ENCODE assay signal across 9 cellular contexts in genomic region chr14:52325126-52325525, GRCh38. TPM values are rescaled to one million over a fixed set of nuclear protein-coding genes. Genes with fewer than 3 reads are reported as not detected.
A peak's percentile ranks its signal among the peaks of the same experiment; 100 is the strongest.
DNase-seq lines count a peak whose midpoint lies in the region; ATAC-seq lines count a peak whose summit lies in the region.
"Had no signal": no experiment of that assay in that cellular context is flagged by ENCODE, and none has a peak within 500 bp of the region (broad histone marks: within the 10 kb centered on the region; RNA-seq: fewer than 3 reads in every experiment).

No MANE protein-coding gene starts in this region.

- H3K27me3 ChIP-seq in HAP-1 (ENCODE audit: low read depth), result no peaks in the 10 kb centered on the region
- H3K27me3 ChIP-seq: body of pancreas had no signal

- in situ Hi-C loops in HAP-1 (cut with MboI; ENCODE audit: low sequenced_read_pairs), result no loop called here

- peaks cover 5 to 34% (median 24%) of the 10 kb centered on the region in 3 donors for H3K27me3 Mint-ChIP-seq in naive B cell

- H3K9me3 Mint-ChIP-seq in naive B cell, result peaks cover 4 to 25% (median 18%) of the 10 kb centered on the region in 7 donors

- peaks cover 17 to 22% (median 21%) of the 10 kb centered on the region in 3 donors for H3K4me1 Mint-ChIP-seq in naive B cell

- H3K4me3 ChIP-seq in HAP-1, result no peak overlapping the region
- H3K4me3 ChIP-seq: body of pancreas had no signal

- H3K36me3 ChIP-seq in HAP-1 (replicated peaks), result no peaks in the 10 kb centered on the region

- H3K4me3 Mint-ChIP-seq in naive B cell, result peak overlapping the region in 6 of 8 donors; percentile 16 to 58 (median 34)

- H3K9me3 ChIP-seq in HAP-1, result no peaks in the 10 kb centered on the region
- H3K9me3 ChIP-seq: body of pancreas had no signal

- DNase-seq in AML-193 (lab: John Stamatoyannopoulos, UW) (peak; percentile 81 to 87), SKM-1 treated with dmso at 0.1 percent for 144 hours (lab: John Stamatoyannopoulos, UW; ENCODE audit: unreplicated experiment) (peak; percentile 69), naive B cell (peak; percentile 73), HAP-1 (ENCODE audit: low spot score in 2 of 2) (no peak), GM03348 (ENCODE audit: low spot score) (no peak), SW480 (ENCODE audit: low spot score) (no peak)

- peak overlapping the region in 5 of 6 donors; percentile 20 to 73 (median 62) for H3K27ac Mint-ChIP-seq in naive B cell

- no peaks in the 10 kb centered on the region for H3K4me1 ChIP-seq in HAP-1
- H3K4me1 ChIP-seq: body of pancreas had no signal

- H3K36me3 Mint-ChIP-seq in naive B cell, result peaks cover 0 to 8% of the 10 kb centered on the region in 2 donors

- ATAC-seq in GM18873 (IDR thresholded peaks at IDR 0.05; ENCODE audit: low FRiP score, unreplicated experiment) (peak; percentile 96), HG03045 (IDR thresholded peaks at IDR 0.05; ENCODE audit: unreplicated experiment) (peak; percentile 92), naive B cell (ENCODE audit: low read depth in 2 of 2) (peak; percentile 99)
- ATAC-seq: body of pancreas had no signal

RNA-seq across cellular contexts. Expression of gene PTGER2, which starts 11.0 kb away (rescaled TPM):
- polyA plus RNA-seq in naive B cell (ENCODE audit: low read depth in 6 of 6), result under 1 TPM in 5 of 6 donors, not detected in 1; 0.23 to 0.88 (median 0.39) TPM

RNA-seq across cellular contexts. Expression of gene PTGDR, which starts 57.6 kb away (rescaled TPM):
- under 1 TPM in 4 of 6 donors, not detected in 2; 0.16 to 0.61 (median 0.23) TPM for polyA plus RNA-seq in naive B cell (ENCODE audit: low read depth in 6 of 6)

Comparison
In these comparisons a context has a peak if more than half of its experiments do, and no peak if none do; other contexts are left out.
1. DNase-seq: peak in AML-193 (2 of 2), SKM-1 treated with dmso at 0.1 percent for 144 hours (single experiment) and naive B cell (single experiment); none in HAP-1 (0 of 2), GM03348 (single experiment) and SW480 (single experiment).
2. Peak in every context shown above with its lines, with median percentiles within 50 percentile points of each other: ATAC-seq.